ENCODE assay signal across 1 cellular context in the genomic region with DNA sequence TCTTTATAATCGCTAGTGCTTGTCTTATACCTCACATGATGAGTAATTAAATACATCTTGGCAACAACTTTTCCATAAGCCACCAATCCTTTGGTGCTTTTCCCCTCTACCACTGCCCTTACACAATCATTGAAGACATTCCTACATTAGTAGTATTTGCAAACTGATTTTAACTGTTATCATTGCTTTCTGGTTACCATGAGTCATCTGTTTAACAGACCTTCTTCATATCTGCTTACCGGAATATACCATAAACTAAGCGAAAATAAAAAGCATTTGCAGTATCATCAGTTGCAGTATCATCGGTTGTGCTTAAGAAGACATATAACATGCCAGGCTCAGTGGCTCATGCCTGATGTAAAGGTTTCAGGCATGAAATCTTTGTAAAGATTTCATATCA.
TF ChIP-seq lines count a peak whose summit lies in the region.

No MANE protein-coding gene starts in this region.

TF ChIP-seq in K562, 482 proteins besides CTCF, POLR2A, EP300 and RAD21 (continued from another document):
- TF ChIP-seq JUND (IDR thresholded peaks at IDR 0.05; ENCODE audit: borderline replicate concordance, low read depth, low read length) (0 out of 2 replicates have a peak, but pooled peaks have one; percentile 6), JUND (tag; IDR thresholded peaks at IDR 0.05; ENCODE audit: borderline replicate concordance, low read depth, low read length) (peak; percentile 46; the same call in 1 of the 3 replicates), STAT5B (CRISPR knock-in tag; IDR thresholded peaks at IDR 0.05) (no peak), U2AF2 (optimal IDR thresholded peaks at IDR 0.05; ENCODE audit: low read depth, low read length) (no peak), CBX5 (IDR thresholded peaks at IDR 0.05; ENCODE audit: borderline replicate concordance, low read depth) (no peak), ZNF197 (CRISPR knock-in tag; IDR thresholded peaks at IDR 0.05; ENCODE audit: low read depth) (no peak), CREM (IDR thresholded peaks at IDR 0.05; ENCODE audit: low read depth) (no peak), AFF4 (CRISPR knock-in tag; IDR thresholded peaks at IDR 0.05) (no peak), FOSL1 (tag; conservative IDR thresholded peaks at IDR 0.05) (no peak), SUPT5H (IDR thresholded peaks at IDR 0.05) (no peak), ZNF407 (IDR thresholded peaks at IDR 0.05; ENCODE audit: low read depth) (no peak)
- TF ChIP-seq, protein P1, sequence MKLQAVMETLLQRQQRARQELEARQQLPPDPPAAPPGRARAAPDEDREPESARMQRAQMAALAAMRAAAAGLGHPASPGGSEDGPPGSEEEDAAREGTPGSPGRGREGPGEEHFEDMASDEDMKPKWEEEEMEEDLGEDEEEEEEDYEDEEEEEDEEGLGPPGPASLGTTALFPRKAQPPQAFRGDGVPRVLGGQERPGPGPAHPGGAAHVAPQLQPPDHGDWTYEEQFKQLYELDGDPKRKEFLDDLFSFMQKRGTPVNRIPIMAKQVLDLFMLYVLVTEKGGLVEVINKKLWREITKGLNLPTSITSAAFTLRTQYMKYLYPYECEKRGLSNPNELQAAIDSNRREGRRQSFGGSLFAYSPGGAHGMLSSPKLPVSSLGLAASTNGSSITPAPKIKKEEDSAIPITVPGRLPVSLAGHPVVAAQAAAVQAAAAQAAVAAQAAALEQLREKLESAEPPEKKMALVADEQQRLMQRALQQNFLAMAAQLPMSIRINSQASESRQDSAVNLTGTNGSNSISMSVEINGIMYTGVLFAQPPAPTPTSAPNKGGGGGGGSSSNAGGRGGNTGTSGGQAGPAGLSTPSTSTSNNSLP (IDR thresholded peaks at IDR 0.05; ENCODE audit: borderline replicate concordance, low read depth, low read length) = no peak
- TF ChIP-seq, protein P2, sequence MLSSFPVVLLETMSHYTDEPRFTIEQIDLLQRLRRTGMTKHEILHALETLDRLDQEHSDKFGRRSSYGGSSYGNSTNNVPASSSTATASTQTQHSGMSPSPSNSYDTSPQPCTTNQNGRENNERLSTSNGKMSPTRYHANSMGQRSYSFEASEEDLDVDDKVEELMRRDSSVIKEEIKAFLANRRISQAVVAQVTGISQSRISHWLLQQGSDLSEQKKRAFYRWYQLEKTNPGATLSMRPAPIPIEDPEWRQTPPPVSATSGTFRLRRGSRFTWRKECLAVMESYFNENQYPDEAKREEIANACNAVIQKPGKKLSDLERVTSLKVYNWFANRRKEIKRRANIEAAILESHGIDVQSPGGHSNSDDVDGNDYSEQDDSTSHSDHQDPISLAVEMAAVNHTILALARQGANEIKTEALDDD (IDR thresholded peaks at IDR 0.05) = peak; percentile 61; the same call in 1 of the 2 replicates
- TF ChIP-seq, protein P3, sequence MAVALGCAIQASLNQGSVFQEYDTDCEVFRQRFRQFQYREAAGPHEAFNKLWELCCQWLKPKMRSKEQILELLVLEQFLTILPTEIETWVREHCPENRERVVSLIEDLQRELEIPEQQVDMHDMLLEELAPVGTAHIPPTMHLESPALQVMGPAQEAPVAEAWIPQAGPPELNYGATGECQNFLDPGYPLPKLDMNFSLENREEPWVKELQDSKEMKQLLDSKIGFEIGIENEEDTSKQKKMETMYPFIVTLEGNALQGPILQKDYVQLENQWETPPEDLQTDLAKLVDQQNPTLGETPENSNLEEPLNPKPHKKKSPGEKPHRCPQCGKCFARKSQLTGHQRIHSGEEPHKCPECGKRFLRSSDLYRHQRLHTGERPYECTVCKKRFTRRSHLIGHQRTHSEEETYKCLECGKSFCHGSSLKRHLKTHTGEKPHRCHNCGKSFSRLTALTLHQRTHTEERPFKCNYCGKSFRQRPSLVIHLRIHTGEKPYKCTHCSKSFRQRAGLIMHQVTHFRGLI (CRISPR knock-in tag; IDR thresholded peaks at IDR 0.05) = no peak
- TF ChIP-seq, protein P4, sequence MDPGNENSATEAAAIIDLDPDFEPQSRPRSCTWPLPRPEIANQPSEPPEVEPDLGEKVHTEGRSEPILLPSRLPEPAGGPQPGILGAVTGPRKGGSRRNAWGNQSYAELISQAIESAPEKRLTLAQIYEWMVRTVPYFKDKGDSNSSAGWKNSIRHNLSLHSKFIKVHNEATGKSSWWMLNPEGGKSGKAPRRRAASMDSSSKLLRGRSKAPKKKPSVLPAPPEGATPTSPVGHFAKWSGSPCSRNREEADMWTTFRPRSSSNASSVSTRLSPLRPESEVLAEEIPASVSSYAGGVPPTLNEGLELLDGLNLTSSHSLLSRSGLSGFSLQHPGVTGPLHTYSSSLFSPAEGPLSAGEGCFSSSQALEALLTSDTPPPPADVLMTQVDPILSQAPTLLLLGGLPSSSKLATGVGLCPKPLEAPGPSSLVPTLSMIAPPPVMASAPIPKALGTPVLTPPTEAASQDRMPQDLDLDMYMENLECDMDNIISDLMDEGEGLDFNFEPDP (CRISPR knock-in tag; IDR thresholded peaks at IDR 0.05) = no peak
